Comparison of ENCODE assay signal across 9 cellular contexts in the genomic region with DNA sequence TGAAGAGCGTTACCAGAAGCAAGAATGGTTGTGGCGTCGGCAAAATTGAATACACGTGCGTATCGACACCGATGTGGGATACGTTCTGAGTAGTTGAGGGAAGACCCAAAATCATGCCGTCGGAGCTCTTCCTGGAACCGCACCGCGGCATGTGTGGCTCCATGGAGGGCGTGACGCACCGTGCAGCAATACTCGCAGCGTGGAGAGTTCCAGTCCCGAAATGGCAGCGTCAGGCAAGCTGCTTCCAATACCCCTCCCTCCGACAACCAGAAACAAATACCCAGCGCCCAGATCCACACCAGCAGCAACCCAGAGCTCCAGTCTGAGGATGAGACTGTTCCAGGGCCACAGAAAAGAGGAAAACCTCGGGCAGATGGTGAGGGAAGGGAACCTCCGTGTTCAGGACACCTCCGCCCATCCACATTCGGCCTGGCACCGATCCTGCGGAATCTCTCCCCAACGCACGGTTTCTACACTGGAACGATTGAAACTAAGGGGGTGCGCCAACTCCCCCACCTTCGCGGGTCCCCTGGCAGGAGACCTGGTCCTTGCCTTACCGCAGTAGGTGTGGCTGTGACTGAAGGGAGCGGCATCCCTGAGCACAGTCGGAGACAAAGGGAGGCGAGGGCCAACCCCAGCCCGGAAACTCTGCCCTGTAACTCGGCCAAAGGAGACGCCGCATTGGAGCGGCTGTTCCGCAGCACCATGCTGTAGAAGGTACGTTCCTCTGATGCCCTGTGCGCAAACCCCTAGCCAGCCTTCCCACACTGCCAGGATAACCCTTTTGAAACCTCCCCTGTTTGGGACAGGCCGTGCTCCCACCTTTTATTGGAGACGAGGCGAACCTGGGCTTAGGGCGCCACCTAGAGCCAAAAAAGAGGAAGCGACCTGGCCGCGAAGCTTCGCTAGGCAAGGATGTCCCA. TPM values are rescaled to one million over a fixed set of nuclear protein-coding genes. Genes with fewer than 3 reads are reported as not detected.
A peak's percentile ranks its signal among the peaks of the same experiment; 100 is the strongest.
DNase-seq lines count a peak whose midpoint lies in the region.
"Had no signal": no experiment of that assay in that cellular context is flagged by ENCODE, and none has a peak within 500 bp of the region (broad histone marks: within the 10 kb centered on the region; RNA-seq: fewer than 3 reads in every experiment).

No MANE protein-coding gene starts in this region.

- H3K4me3 ChIP-seq in H7 (ENCODE audit: insufficient read depth, low read depth, low read length) = peak overlapping the region; percentile 55
- no peak overlapping the region for H3K4me3 ChIP-seq in SJCRH30

- H3K36me3 ChIP-seq in H7 (replicated peaks; ENCODE audit: control insufficient read depth, insufficient read depth, low read length) (no peaks in the 10 kb centered on the region), SJCRH30 (no peaks in the 10 kb centered on the region)

- no peaks in the 10 kb centered on the region for H3K9me3 ChIP-seq in SJCRH30 (replicated peaks)

- H3K4me1 ChIP-seq in SJCRH30 = peaks cover 36% of the 10 kb centered on the region

- DNase-seq in CMK (ENCODE audit: low read depth) (peak; percentile 9), H7 (peak; percentile 76), RPMI8226 (peak; percentile 44), amygdala (lab: John Stamatoyannopoulos, UW) (peak in 43 of 56 donors; percentile 12 to 72 (median 33)), hepatic stellate cell (ENCODE audit: low spot score) (peak; percentile 51), putamen (ENCODE audit: low spot score) (peak; percentile 52), SJCRH30 (no peak), GDM1 (lab: John Stamatoyannopoulos, UW) (no peak)

- H3K27ac ChIP-seq in SJCRH30 = no peak overlapping the region

- H3K27me3 ChIP-seq in H7 (ENCODE audit: control insufficient read depth, insufficient read depth, low read length) (peaks cover 14% of the 10 kb centered on the region), SJCRH30 (no peaks in the 10 kb centered on the region)

RNA-seq across cellular contexts. Expression of a gene that starts 28.3 kb away (rescaled TPM):
- total RNA-seq in H7 (2014; rRNA removed; shearing (Covaris generic)) = 0.59 and 1.8 TPM in 2 replicates
- 2.5 and 2.9 TPM in 2 replicates for total RNA-seq in SJCRH30 (2014; rRNA removed; shearing (Covaris generic))
- total RNA-seq: T-helper 2 cell treated with Interferon-gamma antibody and Interleukin-4, amounts not matched to agents 100 ng/mL and 5 ng/mL, for 36 hours had no signal

Comparison
In these comparisons a context has a peak if more than half of its experiments do, and no peak if none do; other contexts are left out.
1. DNase-seq: peak in CMK (single experiment), H7 (single experiment), RPMI8226 (single experiment), amygdala (43 of 56), hepatic stellate cell (single experiment) and putamen (single experiment); none in SJCRH30 (0 of 2) and GDM1 (single experiment).